8 cellular contexts compared by ENCODE assay signal in the genomic region with DNA sequence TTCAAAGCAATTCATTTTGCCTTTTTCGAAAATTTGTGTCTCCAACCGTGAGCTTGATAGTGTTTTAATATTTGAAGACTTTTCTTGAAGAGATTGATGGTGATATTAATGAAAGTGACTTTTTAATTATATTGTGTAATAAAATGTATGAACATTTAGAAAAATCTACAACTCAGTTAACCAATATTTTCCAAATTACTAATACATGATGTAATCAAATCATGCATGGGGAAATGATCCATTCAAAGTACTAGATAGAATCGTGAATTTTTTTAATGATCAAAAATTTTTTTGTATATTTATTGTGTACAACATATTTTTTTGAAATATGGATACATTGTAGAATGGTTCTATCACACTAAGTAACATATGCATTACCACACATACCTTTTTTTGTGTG. TPM values are rescaled to one million over a fixed set of nuclear protein-coding genes. Genes with fewer than 3 reads are reported as not detected.
"Had no signal": no experiment of that assay in that cellular context is flagged by ENCODE, and none has a peak within 500 bp of the region (broad histone marks: within the 10 kb centered on the region; RNA-seq: fewer than 3 reads in every experiment).

No MANE protein-coding gene starts in this region.

- FAIRE-seq: HTR-8/SVneo had no signal

- H3K4me3 ChIP-seq: GM23248, HAP-1 had no signal

- H3K9ac ChIP-seq: GM23248 had no signal

- H3K36me3 ChIP-seq: HAP-1 had no signal

- DNase-seq: GM23248, GOT3, H7, KBM-7 had no signal

- H2AFZ ChIP-seq: GM23248 had no signal

- ATAC-seq: HCT116 had no signal

- H3K4me1 ChIP-seq: HAP-1 had no signal

- H3K27ac ChIP-seq: GM23248 had no signal

RNA-seq across cellular contexts. Expression of gene CCDC152, which starts 55.0 kb away (rescaled TPM):
- total RNA-seq: HT-29 had no signal
